Comparison of ENCODE assay signal across 16 cellular contexts in the genomic region with DNA sequence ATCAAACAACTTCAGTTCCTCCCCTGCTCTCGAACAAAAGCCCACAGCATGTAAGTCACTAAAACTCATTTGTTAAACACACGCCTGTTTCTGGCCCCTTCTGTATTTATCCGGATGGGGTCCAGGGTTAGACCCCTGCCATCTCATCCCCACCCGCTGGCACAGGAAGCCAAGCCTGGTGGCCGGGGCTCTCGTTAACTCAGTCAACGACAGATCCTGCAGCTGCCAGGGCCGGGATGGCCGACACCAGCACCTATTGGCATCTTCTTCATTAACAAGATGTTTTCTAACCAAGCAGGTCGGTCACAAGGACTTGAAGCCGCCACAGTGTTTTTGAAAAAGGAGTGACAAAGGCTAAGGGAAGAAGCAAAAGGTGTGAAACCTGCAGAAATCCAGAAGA.
DNase-seq lines count a peak whose midpoint lies in the region; ATAC-seq lines count a peak whose summit lies in the region.
"Had no signal": no experiment of that assay in that cellular context is flagged by ENCODE, and none has a peak within 500 bp of the region (broad histone marks: within the 10 kb centered on the region; RNA-seq: fewer than 3 reads in every experiment).

No MANE protein-coding gene starts in this region.

- no peak for ATAC-seq in CD4-positive, CD25-positive, alpha-beta regulatory T cell (ENCODE audit: low read depth in 2 of 2)
- ATAC-seq in central memory CD8-positive, alpha-beta T cell (replicated peaks; ENCODE audit: extremely low read depth, poor library complexity, severe bottlenecking): no peak
- no peak for ATAC-seq in naive thymus-derived CD8-positive, alpha-beta T cell
- no peak for ATAC-seq in HG03039 (IDR thresholded peaks at IDR 0.05; ENCODE audit: unreplicated experiment)
- ATAC-seq: activated CD8-positive, alpha-beta T cell treated with anti-CD3 and anti-CD28 coated beads for 36 hours; right cardiac atrium had no signal

- no peaks in the 10 kb centered on the region for H3K4me1 ChIP-seq in CD4-positive, CD25-positive, alpha-beta regulatory T cell (ENCODE audit: control insufficient read depth, insufficient read depth, low read length, poor library complexity, severe bottlenecking)
- H3K4me1 ChIP-seq: BE2C had no signal

- no peaks in the 10 kb centered on the region for H3K36me3 ChIP-seq in CD4-positive, CD25-positive, alpha-beta regulatory T cell (ENCODE audit: control insufficient read depth, insufficient read depth, low read length)
- H3K36me3 ChIP-seq: BE2C had no signal

- POLR2A ChIA-PET in naive thymus-derived CD8-positive, alpha-beta T cell (lab: Charles Lee): interaction anchor here (0.7 kb wide), 1 partner anchor 36 kb away, joined by 7 read pairs; no protein-coding TSS in a partner anchor

- no peaks in the 10 kb centered on the region for H3K9me3 ChIP-seq in CD4-positive, CD25-positive, alpha-beta regulatory T cell (ENCODE audit: control insufficient read depth in 2 of 2, low read length in 2 of 2)
- H3K9me3 ChIP-seq: BE2C had no signal

- peak overlapping the region in 2 of 3 donors; percentile 66 to 85 for H3K27ac Mint-ChIP-seq in CD4-positive, CD25-positive, alpha-beta regulatory T cell
- H3K27ac Mint-ChIP-seq in central memory CD8-positive, alpha-beta T cell (ENCODE audit: low read depth): peak overlapping the region; percentile 29
- peak overlapping the region in 9 of 10 donors; percentile 50 to 98 (median 94) for H3K27ac Mint-ChIP-seq in naive thymus-derived CD8-positive, alpha-beta T cell
- H3K27ac Mint-ChIP-seq: activated CD8-positive, alpha-beta T cell treated with anti-CD3 and anti-CD28 coated beads for 36 hours had no signal

- peaks cover 0 to 28% (median 8%) of the 10 kb centered on the region in 4 donors for H3K4me1 Mint-ChIP-seq in CD4-positive, CD25-positive, alpha-beta regulatory T cell
- peaks cover 14% of the 10 kb centered on the region for H3K4me1 Mint-ChIP-seq in central memory CD8-positive, alpha-beta T cell
- H3K4me1 Mint-ChIP-seq in naive thymus-derived CD8-positive, alpha-beta T cell: peaks cover 13 to 26% (median 24%) of the 10 kb centered on the region in 4 donors

- no peak overlapping the region for H3K27ac ChIP-seq in CD4-positive, CD25-positive, alpha-beta regulatory T cell (ENCODE audit: insufficient read depth, low read length, poor library complexity, severe bottlenecking)

- H3K27me3 Mint-ChIP-seq in CD4-positive, CD25-positive, alpha-beta regulatory T cell: peaks cover 10% of the 10 kb centered on the region
- H3K27me3 Mint-ChIP-seq in central memory CD8-positive, alpha-beta T cell: peaks cover 11% of the 10 kb centered on the region
- peaks cover 0 to 8% (median 0%) of the 10 kb centered on the region in 5 donors for H3K27me3 Mint-ChIP-seq in naive thymus-derived CD8-positive, alpha-beta T cell
- H3K27me3 Mint-ChIP-seq: activated CD8-positive, alpha-beta T cell treated with anti-CD3 and anti-CD28 coated beads for 36 hours had no signal

- H3K4me3 Mint-ChIP-seq in CD4-positive, CD25-positive, alpha-beta regulatory T cell: peak overlapping the region in 2 of 4 donors; percentile 60 to 72
- H3K4me3 Mint-ChIP-seq in central memory CD8-positive, alpha-beta T cell: no peak overlapping the region
- peak overlapping the region in 6 of 10 donors; percentile 10 to 90 (median 42) for H3K4me3 Mint-ChIP-seq in naive thymus-derived CD8-positive, alpha-beta T cell
- H3K4me3 Mint-ChIP-seq: activated CD8-positive, alpha-beta T cell treated with anti-CD3 and anti-CD28 coated beads for 36 hours had no signal

- no peak overlapping the region for H3K4me3 ChIP-seq in CD4-positive, CD25-positive, alpha-beta regulatory T cell (ENCODE audit: low read depth, low read length)

- no peaks in the 10 kb centered on the region for H3K27me3 ChIP-seq in CD4-positive, CD25-positive, alpha-beta regulatory T cell (ENCODE audit: control insufficient read depth, insufficient read depth, low read length)
- H3K27me3 ChIP-seq: BE2C had no signal

- H3K36me3 Mint-ChIP-seq in CD4-positive, CD25-positive, alpha-beta regulatory T cell: no peaks in the 10 kb centered on the region
- H3K36me3 Mint-ChIP-seq in central memory CD8-positive, alpha-beta T cell (ENCODE audit: insufficient read depth): peaks cover 5% of the 10 kb centered on the region
- H3K36me3 Mint-ChIP-seq in naive thymus-derived CD8-positive, alpha-beta T cell: no peaks in the 10 kb centered on the region

- no peaks in the 10 kb centered on the region for H3K9me3 Mint-ChIP-seq in CD4-positive, CD25-positive, alpha-beta regulatory T cell
- no peaks in the 10 kb centered on the region for H3K9me3 Mint-ChIP-seq in central memory CD8-positive, alpha-beta T cell
- no peaks in the 10 kb centered on the region for H3K9me3 Mint-ChIP-seq in naive thymus-derived CD8-positive, alpha-beta T cell
- H3K9me3 Mint-ChIP-seq: activated CD8-positive, alpha-beta T cell treated with anti-CD3 and anti-CD28 coated beads for 36 hours had no signal

- DNase-seq in CD4-positive, CD25-positive, alpha-beta regulatory T cell: no peak
- DNase-seq in COR-L47 (lab: John Stamatoyannopoulos, UW) (peak; percentile 29), NCI-H1105 (lab: John Stamatoyannopoulos, UW) (no peak), NCI-H2171 treated with DMSO at 0.1 percent for 48 hours (lab: John Stamatoyannopoulos, UW) (no peak)
- no peak for DNase-seq in central memory CD8-positive, alpha-beta T cell (ENCODE audit: low spot score in 2 of 2)
- DNase-seq in naive thymus-derived CD8-positive, alpha-beta T cell: no peak
- DNase-seq: activated CD8-positive, alpha-beta T cell treated with anti-CD3 and anti-CD28 coated beads for 36 hours; DMS153; effector CD8-positive, alpha-beta T cell; NCI-H1048; OCI-M1; stimulated activated CD4-positive, alpha-beta T cell treated with anti-CD3 and anti-CD28 coated beads, Interleukin-1b, Interleukin-23, amount 100 ng/mL, for 48 hours; substantia nigra had no signal

Comparison
In these comparisons a context has a peak if more than half of its experiments do, and no peak if none do; other contexts are left out.
1. H3K27ac Mint-ChIP-seq: peak in every context shown above with its lines; median percentile 94 in naive thymus-derived CD8-positive, alpha-beta T cell; 76 in CD4-positive, CD25-positive, alpha-beta regulatory T cell; 29 in central memory CD8-positive, alpha-beta T cell.